Comparison of ENCODE assay signal across 12 cellular contexts in genomic region chr19:29526730-29527499, GRCh38. TPM values are rescaled to one million over a fixed set of nuclear protein-coding genes. Genes with fewer than 3 reads are reported as not detected.
DNase-seq lines count a peak whose midpoint lies in the region; ATAC-seq and TF ChIP-seq lines count a peak whose summit lies in the region.
"Had no signal": no experiment of that assay in that cellular context is flagged by ENCODE, and none has a peak within 500 bp of the region (broad histone marks: within the 10 kb centered on the region; RNA-seq: fewer than 3 reads in every experiment).

No MANE protein-coding gene starts in this region.

- no peaks in the 10 kb centered on the region for H3K36me3 Mint-ChIP-seq in osteocyte (ENCODE audit: unreplicated experiment)

- no peaks in the 10 kb centered on the region for H3K4me1 ChIP-seq in foreskin keratinocyte

- peaks cover 61% of the 10 kb centered on the region for H3K27me3 Mint-ChIP-seq in osteocyte (ENCODE audit: unreplicated experiment)

- H3K27me3 ChIP-seq in foreskin keratinocyte, result peaks cover 86% of the 10 kb centered on the region

- no peak overlapping the region for H3K4me3 Mint-ChIP-seq in osteocyte (ENCODE audit: unreplicated experiment)

- H3K27ac Mint-ChIP-seq in osteocyte (ENCODE audit: unreplicated experiment), result no peak overlapping the region

- H3K27ac ChIP-seq in foreskin keratinocyte, result no peak overlapping the region

- H3K4me1 Mint-ChIP-seq in osteocyte (ENCODE audit: unreplicated experiment), result peaks cover 24% of the 10 kb centered on the region

- ATAC-seq in foreskin keratinocyte (no peak), HG02973 (IDR thresholded peaks at IDR 0.05; ENCODE audit: unreplicated experiment) (no peak)

- DNase-seq in NCI-H1694 treated with DMSO at 0.1 percent for 48 hours (lab: John Stamatoyannopoulos, UW), result peak; percentile 37
- DNase-seq in NCI-H1694 (lab: John Stamatoyannopoulos, UW), result no peak
- DNase-seq in NCI-H1930 (lab: John Stamatoyannopoulos, UW), result peak; percentile 16 to 61
- no peak for DNase-seq in foreskin keratinocyte
- DNase-seq in stimulated activated CD4-positive, alpha-beta T cell treated with anti-CD3 and anti-CD28 coated beads, Interleukin-1b, Interleukin-23, amount 100 ng/mL, for 48 hours, result peak; percentile 30
- DNase-seq in NCI-H2107 treated with DMSO at 0.1 percent for 48 hours (lab: John Stamatoyannopoulos, UW; ENCODE audit: unreplicated experiment), result no peak
- DNase-seq in osteocyte (ENCODE audit: extremely low spot score, unreplicated experiment), result no peak
- DNase-seq: effector CD4-positive, alpha-beta T cell had no signal

- H3K9me3 Mint-ChIP-seq in osteocyte (ENCODE audit: unreplicated experiment), result no peaks in the 10 kb centered on the region
- H3K9me3 Mint-ChIP-seq: neural crest cell had no signal

- TF ChIP-seq CTCF in foreskin keratinocyte (conservative IDR thresholded peaks at IDR 0.05) (peak; percentile 33), osteocyte (IDR thresholded peaks at IDR 0.05) (no peak)

RNA-seq across cellular contexts. Expression of gene VSTM2B, which starts 1.1 kb away (rescaled TPM):
- total RNA-seq in foreskin keratinocyte, result not detected in 2 replicates
- polyA plus RNA-seq in foreskin keratinocyte, result not detected in 2 replicates
- not detected in 2 replicates for total RNA-seq in osteocyte
- total RNA-seq: subcutaneous adipose tissue; T-helper 2 cell treated with Interferon-gamma antibody and Interleukin-4, amounts not matched to agents 100 ng/mL and 5 ng/mL, for 36 hours had no signal

Comparison
In these comparisons a context has a peak if more than half of its experiments do, and no peak if none do; other contexts are left out.
1. DNase-seq: peak in NCI-H1694 treated with DMSO at 0.1 percent for 48 hours (single experiment), NCI-H1930 (2 of 2) and stimulated activated CD4-positive, alpha-beta T cell treated with anti-CD3 and anti-CD28 coated beads, Interleukin-1b, Interleukin-23, amount 100 ng/mL, for 48 hours (single experiment); none in NCI-H1694 (single experiment), foreskin keratinocyte (0 of 2), NCI-H2107 treated with DMSO at 0.1 percent for 48 hours (single experiment) and osteocyte (single experiment).